Comparison of ENCODE assay signal across 8 cellular contexts in the genomic region with DNA sequence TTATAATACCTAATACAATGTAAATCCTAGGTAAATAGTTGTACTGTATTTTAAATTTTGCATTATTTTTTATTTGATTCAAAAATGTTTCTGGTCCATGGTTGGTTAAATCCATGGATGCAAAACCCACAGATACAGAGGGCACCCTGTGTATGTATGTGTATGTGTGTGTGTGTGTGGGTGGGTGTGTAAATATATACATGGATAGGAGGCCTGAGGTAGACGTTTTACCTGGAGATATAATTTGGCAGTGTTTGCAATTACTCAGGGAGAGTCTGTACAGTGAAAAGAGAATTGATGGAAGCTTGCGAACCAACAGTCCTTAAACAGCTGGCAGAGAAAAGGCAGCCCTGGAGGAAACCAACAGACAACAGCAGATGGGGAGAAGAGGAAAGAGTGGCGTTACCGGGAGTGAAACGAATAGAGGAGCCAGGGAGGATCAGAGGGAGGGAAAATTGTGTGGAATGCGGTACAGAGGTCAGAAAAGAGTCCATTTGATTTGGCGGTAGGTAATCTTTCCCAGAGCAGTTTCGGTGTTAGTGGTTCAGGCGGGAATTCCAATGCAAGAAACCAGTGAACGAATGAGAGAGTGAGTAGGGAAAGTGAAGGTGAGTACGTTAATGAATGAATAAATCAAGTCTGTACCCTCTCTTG. TPM values are rescaled to one million over a fixed set of nuclear protein-coding genes. Genes with fewer than 3 reads are reported as not detected.
DNase-seq lines count a peak whose midpoint lies in the region; ATAC-seq lines count a peak whose summit lies in the region.

No MANE protein-coding gene starts in this region.

- H3K27me3 Mint-ChIP-seq in activated T-cell treated with anti-CD3 and anti-CD28 coated beads, Interleukin-2, amount 50 U/mL, for 72 hours (ENCODE audit: low read depth), result no peaks in the 10 kb centered on the region

- no peak for ATAC-seq in activated T-cell treated with anti-CD3 and anti-CD28 coated beads, Interleukin-2, amount 50 U/mL, for 72 hours (replicated peaks in 1 of 2)
- ATAC-seq in left cardiac atrium (peak; percentile 12 to 29), HG02970 (IDR thresholded peaks at IDR 0.05; ENCODE audit: low FRiP score, unreplicated experiment) (no peak)

- H3K27me3 ChIP-seq in rectal smooth muscle tissue (ENCODE audit: control insufficient read depth, insufficient read depth, low read length), result no peaks in the 10 kb centered on the region

- H3K4me1 ChIP-seq in rectal smooth muscle tissue (ENCODE audit: control insufficient read depth, insufficient read depth, low read length), result peaks cover 9% of the 10 kb centered on the region

- peak overlapping the region; percentile 35 for H3K9ac ChIP-seq in rectal smooth muscle tissue (ENCODE audit: low read length)

- H3K27ac ChIP-seq in rectal smooth muscle tissue (ENCODE audit: low read depth, low read length), result peak overlapping the region; percentile 96

- intact Hi-C loops in left cardiac atrium (cut with DNase I), result loop anchor here (5.0 to 10.0 kb wide), 2 partner anchors 51 to 111 kb away; a partner anchor contains a TSS

- DNase-seq in DMS 273 treated with DMSO at 0.1 percent for 48 hours (lab: John Stamatoyannopoulos, UW) (peak; percentile 88), LHCN-M2 (ENCODE audit: low read depth) (peak; percentile 63), left cardiac atrium (no peak), amniotic stem cell (lab: John Stamatoyannopoulos, UW) (no peak), LoVo (ENCODE audit: low spot score) (no peak)
- DNase-seq in activated T-cell treated with anti-CD3 and anti-CD28 coated beads, Interleukin-2, amount 50 U/mL, for 72 hours, result no peak

- H3K9me3 Mint-ChIP-seq in activated T-cell treated with anti-CD3 and anti-CD28 coated beads, Interleukin-2, amount 50 U/mL, for 72 hours, result no peaks in the 10 kb centered on the region

- peak overlapping the region; percentile 92 for H3K4me3 ChIP-seq in rectal smooth muscle tissue (ENCODE audit: low read length)

- peaks cover 44% of the 10 kb centered on the region for H3K4me1 Mint-ChIP-seq in activated T-cell treated with anti-CD3 and anti-CD28 coated beads, Interleukin-2, amount 50 U/mL, for 72 hours (ENCODE audit: low read depth)

- H3K36me3 ChIP-seq in rectal smooth muscle tissue (ENCODE audit: control insufficient read depth, insufficient read depth, low read length), result no peaks in the 10 kb centered on the region

- H3K36me3 Mint-ChIP-seq in activated T-cell treated with anti-CD3 and anti-CD28 coated beads, Interleukin-2, amount 50 U/mL, for 72 hours (ENCODE audit: insufficient read depth in 2 of 2), result peaks cover 8 to 10% of the 10 kb centered on the region in 2 donors

- peak overlapping the region; percentile 88 to 96 for H3K4me3 Mint-ChIP-seq in activated T-cell treated with anti-CD3 and anti-CD28 coated beads, Interleukin-2, amount 50 U/mL, for 72 hours

- H3K27ac Mint-ChIP-seq in activated T-cell treated with anti-CD3 and anti-CD28 coated beads, Interleukin-2, amount 50 U/mL, for 72 hours, result peak overlapping the region; percentile 89

RNA-seq across cellular contexts. Expression of a gene that starts 47.9 kb away (rescaled TPM):
- total RNA-seq in LHCN-M2 (2014; rRNA removed), result 7.4 and 9.0 TPM in 2 replicates
- 24.1 TPM for polyA plus RNA-seq in LHCN-M2 (2012)
- total RNA-seq in activated T-cell treated with anti-CD3 and anti-CD28 coated beads, Interleukin-2, amount 50 U/mL, for 72 hours, result 10 to 100 TPM; 22.4 to 51.9 TPM
- total RNA-seq in left cardiac atrium, result 10 to 100 TPM; 53.0 to 63.7 TPM

Comparison
In these comparisons a context has a peak if more than half of its experiments do, and no peak if none do; other contexts are left out.
1. DNase-seq: peak in DMS 273 treated with DMSO at 0.1 percent for 48 hours (single experiment) and LHCN-M2 (single experiment); none in activated T-cell treated with anti-CD3 and anti-CD28 coated beads, Interleukin-2, amount 50 U/mL, for 72 hours (0 of 2), left cardiac atrium (single experiment), amniotic stem cell (single experiment) and LoVo (single experiment).
2. ATAC-seq: peak in left cardiac atrium (2 of 2); none in activated T-cell treated with anti-CD3 and anti-CD28 coated beads, Interleukin-2, amount 50 U/mL, for 72 hours (0 of 2) and HG02970 (single experiment).